8 cellular contexts compared by ENCODE assay signal in genomic region chr5:159106193-159106568, GRCh38. TPM values are rescaled to one million over a fixed set of nuclear protein-coding genes. Genes with fewer than 3 reads are reported as not detected.
DNase-seq lines count a peak whose midpoint lies in the region; ATAC-seq and TF ChIP-seq lines count a peak whose summit lies in the region.

No MANE protein-coding gene starts in this region.

- intact Hi-C loops in Right ventricle myocardium inferior (cut with DNase I) (loop anchor here (1.0 to 10.0 kb wide), 5 partner anchors 411 to 1094 kb away; no protein-coding TSS in a partner anchor), OCI-LY7 (cut with micrococcal nuclease; ENCODE audit: unreplicated experiment) (loop anchor here (1.0 kb wide), 2 partner anchors 411 to 708 kb away; no protein-coding TSS in a partner anchor)

- peak overlapping the region; percentile 19 for H3K4me3 ChIP-seq in cardiac muscle cell
- H3K4me3 ChIP-seq in OCI-LY7 (ENCODE audit: low read depth, low read length, poor library complexity, severe bottlenecking) = peak overlapping the region; percentile 51
- H3K4me3 ChIP-seq in stomach smooth muscle (ENCODE audit: low read length in 2 of 2) = peak overlapping the region; percentile 63 to 74

- no peaks in the 10 kb centered on the region for H3K9me2 ChIP-seq in OCI-LY7 (ENCODE audit: insufficient read depth, low read length)

- POLR2A ChIA-PET in OCI-LY7 (lab: Charles Lee) = interaction anchor here (0.7 to 2.1 kb wide), 6 partner anchors 9 to 411 kb away, joined by 3 to 10 read pairs (median 4); no protein-coding TSS in a partner anchor

- H3K27me3 ChIP-seq in cardiac muscle cell (peaks cover 88% of the 10 kb centered on the region), stomach smooth muscle (ENCODE audit: control insufficient read depth in 1 of 2, insufficient read depth in 2 of 2, low read length in 2 of 2) (peaks cover 57 to 58% of the 10 kb centered on the region in 2 donors)

- H2AFZ ChIP-seq in OCI-LY7 (ENCODE audit: low read length) = peak overlapping the region; percentile 46; the same call in 1 of the 2 replicates

- DNase-seq in cardiac muscle cell (ENCODE audit: low read depth in 1 of 2, low spot score in 1 of 2) (no peak), Right ventricle myocardium inferior (ENCODE audit: missing footprints) (no peak), OCI-LY7 (ENCODE audit: low spot score) (peak; percentile 50), germinal center (ENCODE audit: low spot score) (peak; percentile 51), DMS79 treated with DMSO at 0.1 percent for 48 hours (lab: John Stamatoyannopoulos, UW) (no peak), cerebellum (ENCODE audit: low spot score) (no peak), NCI-H2171 treated with DMSO at 0.1 percent for 48 hours (lab: John Stamatoyannopoulos, UW) (no peak)

- H3K27ac ChIP-seq in cardiac muscle cell (no peak overlapping the region), OCI-LY7 (ENCODE audit: low read depth, low read length, poor library complexity, severe bottlenecking) (peak overlapping the region; percentile 2), stomach smooth muscle (ENCODE audit: low read length) (no peak overlapping the region)

- BruUV-seq in OCI-LY7 (replicated peaks; lab: Mats Ljungman, UMichigan) = no TSS peak

- no peak overlapping the region for H3K9ac ChIP-seq in stomach smooth muscle (ENCODE audit: low read length in 2 of 2)

- H4K20me1 ChIP-seq in OCI-LY7 (ENCODE audit: insufficient read depth, low read length) = no peaks in the 10 kb centered on the region

- peak overlapping the region; percentile 85 for H3K4me2 ChIP-seq in OCI-LY7 (ENCODE audit: low read length)

- H3K9me3 ChIP-seq in cardiac muscle cell (ENCODE audit: low read depth) (no peaks in the 10 kb centered on the region), OCI-LY7 (ENCODE audit: low read length) (no peaks in the 10 kb centered on the region), stomach smooth muscle (ENCODE audit: control insufficient read depth in 2 of 2, low read length in 2 of 2) (no peaks in the 10 kb centered on the region)

- H3K4me1 ChIP-seq in cardiac muscle cell (ENCODE audit: low read depth) (no peaks in the 10 kb centered on the region), OCI-LY7 (ENCODE audit: insufficient read depth, low read length, poor library complexity, severe bottlenecking) (peaks cover 48% of the 10 kb centered on the region), stomach smooth muscle (ENCODE audit: control insufficient read depth, insufficient read depth, low read length) (peaks cover 27% of the 10 kb centered on the region)

- ATAC-seq in Right ventricle myocardium inferior = no peak

- peaks cover 12% of the 10 kb centered on the region; the same call in 1 of the 2 replicates for H3K79me2 ChIP-seq in OCI-LY7 (ENCODE audit: insufficient read depth, low read depth, low read length)

- TF ChIP-seq CTCF in cardiac muscle cell (IDR thresholded peaks at IDR 0.05; ENCODE audit: low read depth, low read length) = no peak
- TF ChIP-seq CTCF in OCI-LY7 (conservative IDR thresholded peaks at IDR 0.05; ENCODE audit: low read length) = no peak

- H3K36me3 ChIP-seq in cardiac muscle cell (no peaks in the 10 kb centered on the region), OCI-LY7 (ENCODE audit: insufficient read depth, low read length) (no peaks in the 10 kb centered on the region), stomach smooth muscle (ENCODE audit: control insufficient read depth in 2 of 2, insufficient read depth in 2 of 2, low read length in 2 of 2) (no peaks in the 10 kb centered on the region)

- CTCF ChIA-PET in OCI-LY7 (lab: Charles Lee; ENCODE audit: unreplicated experiment) = interaction anchor here (0.6 to 1.7 kb wide), 7 partner anchors 150 to 1031 kb away, joined by 3 to 17 read pairs (median 4); no protein-coding TSS in a partner anchor

RNA-seq across cellular contexts. Expression of gene EBF1, which starts 6.5 kb away (rescaled TPM):
- 0.06 and 0.46 TPM in 2 replicates for total RNA-seq in cardiac muscle cell
- polyA plus RNA-seq in cardiac muscle cell = 0.46 TPM in 1 of 2 replicates, not detected in the other
- 17.1 TPM for total RNA-seq in Right ventricle myocardium inferior
- 20.3 and 26.3 TPM in 2 replicates for total RNA-seq in OCI-LY7 (2014; rRNA removed; shearing (Covaris generic))
- total RNA-seq in OCI-LY7 (2022) = 43.1 and 47.1 TPM in 2 replicates
- total RNA-seq in cerebellum = 122 TPM

Comparison
In these comparisons a context has a peak if more than half of its experiments do, and no peak if none do; other contexts are left out.
1. RNA of gene EBF1, which starts 6.5 kb away (total RNA-seq): 122 TPM in cerebellum (single experiment), 20.3 to 47.1 TPM in OCI-LY7 and 17.1 TPM in Right ventricle myocardium inferior (single experiment); 0.06 to 0.46 TPM in cardiac muscle cell; every median in the first group is over 10 times any median in the second.
2. DNase-seq: peak in OCI-LY7 (single experiment) and germinal center (single experiment); none in cardiac muscle cell (0 of 2), Right ventricle myocardium inferior (single experiment), DMS79 treated with DMSO at 0.1 percent for 48 hours (single experiment), cerebellum (single experiment) and NCI-H2171 treated with DMSO at 0.1 percent for 48 hours (single experiment).
3. Peak in every context shown above with its lines, with median percentiles within 50 percentile points of each other: H3K4me3 ChIP-seq.